Comparison of ENCODE assay signal across 8 cellular contexts in genomic region chr19:19385900-19386339, GRCh38. TPM values are rescaled to one million over a fixed set of nuclear protein-coding genes. Genes with fewer than 3 reads are reported as not detected.
A peak's percentile ranks its signal among the peaks of the same experiment; 100 is the strongest.
DNase-seq lines count a peak whose midpoint lies in the region; ATAC-seq and TF ChIP-seq lines count a peak whose summit lies in the region.

No MANE protein-coding gene starts in this region.

- H3K4me1 ChIP-seq in SK-N-SH (ENCODE audit: control insufficient read depth in 1 of 2, insufficient read depth in 2 of 2, low read depth in 1 of 2, low read length in 1 of 2) (peaks cover 0 to 15% of the 10 kb centered on the region in 2 experiments; a peak in 1 of 4 replicates), esophagus (ENCODE audit: control insufficient read depth in 2 of 2, insufficient read depth in 2 of 2, low read length in 1 of 2) (peaks cover 0 to 3% of the 10 kb centered on the region in 2 donors), parathyroid adenoma (peaks cover 24% of the 10 kb centered on the region)

- peak overlapping the region; percentile 51 to 80 for H3K27ac ChIP-seq in SK-N-SH (ENCODE audit: low read depth in 2 of 2, low read length in 1 of 2)
- peak overlapping the region; percentile 82 to 94 for H3K27ac ChIP-seq in esophagus (ENCODE audit: low read depth in 2 of 2, low read length in 1 of 2)
- peak overlapping the region; percentile 48 for H3K27ac ChIP-seq in parathyroid adenoma

- H3K27me3 ChIP-seq in SK-N-SH (ENCODE audit: insufficient read depth) (no peaks in the 10 kb centered on the region), esophagus (ENCODE audit: control insufficient read depth in 1 of 2, insufficient read depth in 2 of 2, low read length in 2 of 2) (no peaks in the 10 kb centered on the region), parathyroid adenoma (ENCODE audit: control insufficient read depth, insufficient read depth, low read length) (no peaks in the 10 kb centered on the region)

- CTCF ChIA-PET in SK-N-SH (lab: Yijun Ruan, JAX) = interaction anchor here (0.8 to 1.3 kb wide), 3 partner anchors 24 to 105 kb away, joined by 4 read pairs; no protein-coding TSS in a partner anchor

- ATAC-seq in SK-N-SH treated with all-trans-retinoic acid at 6 μM for 48 hours (no peak), HG03442 (IDR thresholded peaks at IDR 0.05; ENCODE audit: unreplicated experiment) (peak; percentile 11)

- no peaks in the 10 kb centered on the region for H4K20me1 ChIP-seq in SK-N-SH (ENCODE audit: insufficient read depth)

- 0% methylated on average over 10 of the region's 59 CpGs for WGBS in SK-N-SH (ENCODE audit: low lambda C conversion rate)
- 0 to 1% methylated on average over 36 to 59 of the region's 59 CpGs for WGBS in esophagus, 2 donors

- no peak for TF ChIP-seq RAD21 in SK-N-SH (IDR thresholded peaks at IDR 0.05; ENCODE audit: low read length)

- peaks cover 49% of the 10 kb centered on the region for H3K79me2 ChIP-seq in SK-N-SH (ENCODE audit: insufficient read depth)
- peaks cover 18% of the 10 kb centered on the region for H3K79me2 ChIP-seq in parathyroid adenoma

- peak overlapping the region; percentile 97 for H3K9ac ChIP-seq in SK-N-SH
- peak overlapping the region; percentile 64 for H3K9ac ChIP-seq in parathyroid adenoma

- no peaks in the 10 kb centered on the region for H3K36me3 ChIP-seq in SK-N-SH (replicated peaks in 1 of 2; ENCODE audit: control insufficient read depth in 1 of 2, insufficient read depth in 2 of 2, low read length in 1 of 2)
- H3K36me3 ChIP-seq in esophagus (ENCODE audit: control insufficient read depth in 2 of 2, insufficient read depth in 2 of 2, low read length in 1 of 2) = no peaks in the 10 kb centered on the region
- no peaks in the 10 kb centered on the region for H3K36me3 ChIP-seq in parathyroid adenoma (ENCODE audit: control insufficient read depth, insufficient read depth, low read length)

- POLR2A ChIA-PET in SK-N-SH (lab: Yijun Ruan, JAX) = interaction anchor here (0.6 kb wide), 1 partner anchor 19 kb away, joined by 3 read pairs; the partner anchor contains the start of gene GATAD2A

- TF ChIP-seq CTCF in SK-N-SH (IDR thresholded peaks at IDR 0.05) (no peak), parathyroid adenoma (IDR thresholded peaks at IDR 0.05) (no peak)

- peaks cover 5% of the 10 kb centered on the region for H3F3A ChIP-seq in SK-N-SH (replicated peaks; ENCODE audit: insufficient read depth)

- H2AFZ ChIP-seq in SK-N-SH (ENCODE audit: low read depth) = peak overlapping the region; percentile 51; the same call in 1 of the 2 replicates
- H2AFZ ChIP-seq in parathyroid adenoma = peak overlapping the region; percentile 43

- no peak for TF ChIP-seq EP300 in SK-N-SH (IDR thresholded peaks at IDR 0.05; ENCODE audit: borderline replicate concordance in 1 of 2, low read depth in 1 of 2, low read length in 1 of 2)

- H3K4me3 ChIP-seq in SK-N-SH (ENCODE audit: low read depth in 2 of 2, low read length in 1 of 2) (peak overlapping the region; percentile 77 to 88), esophagus (ENCODE audit: low read depth in 1 of 2, low read length in 2 of 2) (peak overlapping the region; percentile 57 to 83), parathyroid adenoma (ENCODE audit: low read depth, low read length) (peak overlapping the region; percentile 81)

- no peak for DNase-seq in SK-N-SH
- peak; percentile 30 to 33 for DNase-seq in activated CD4-positive, alpha-beta T cell treated with anti-CD3 and anti-CD28 coated beads for 24 hours (ENCODE audit: low read depth in 2 of 2)
- no peak for DNase-seq in NCI-H1694 (lab: John Stamatoyannopoulos, UW)
- no peak for DNase-seq in CD1c-positive myeloid dendritic cell (ENCODE audit: extremely low spot score)

- no peaks in the 10 kb centered on the region for H3K9me3 ChIP-seq in SK-N-SH
- H3K9me3 ChIP-seq in esophagus (ENCODE audit: control insufficient read depth in 2 of 2, insufficient read depth in 1 of 2, low read depth in 1 of 2, low read length in 1 of 2) = no peaks in the 10 kb centered on the region
- no peaks in the 10 kb centered on the region for H3K9me3 ChIP-seq in parathyroid adenoma (ENCODE audit: control insufficient read depth, low read length)

- peak overlapping the region; percentile 99 for H3K4me2 ChIP-seq in SK-N-SH
- peak overlapping the region; percentile 96 for H3K4me2 ChIP-seq in parathyroid adenoma (ENCODE audit: low read length)

- H3K9me2 ChIP-seq in SK-N-SH = no peaks in the 10 kb centered on the region

TF ChIP-seq in SK-N-SH, 30 proteins besides CTCF, POLR2A, EP300 and RAD21:
- TF ChIP-seq NRF1 (IDR thresholded peaks at IDR 0.05; ENCODE audit: low read depth, low read length) (peak; percentile 64), SIN3A (IDR thresholded peaks at IDR 0.05; ENCODE audit: borderline replicate concordance, low read depth, low read length) (peak; percentile 7; the same call in 1 of the 2 replicates), USF1 (IDR thresholded peaks at IDR 0.05; ENCODE audit: borderline replicate concordance, low read depth) (no peak)
TF ChIP-seq in SK-N-SH: peak in this region for 2.

TF ChIP-seq in SK-N-SH treated with all-trans-retinoic acid at 6 μM for 48 hours, 23 proteins besides CTCF, POLR2A, EP300 and RAD21:
- TF ChIP-seq RARB (CRISPR knock-in tag; IDR thresholded peaks at IDR 0.05) (no peak), CSRNP3 (CRISPR knock-in tag; IDR thresholded peaks at IDR 0.05) (no peak), BACH2 (CRISPR knock-in tag; IDR thresholded peaks at IDR 0.05; ENCODE audit: borderline replicate concordance) (no peak), ISL1 (CRISPR knock-in tag; IDR thresholded peaks at IDR 0.05) (no peak), ZC3H10 (CRISPR knock-in tag; IDR thresholded peaks at IDR 0.05) (no peak), ARNTL (CRISPR knock-in tag; IDR thresholded peaks at IDR 0.05; ENCODE audit: borderline replicate concordance, low read depth) (no peak), ZNF565 (CRISPR knock-in tag; conservative IDR thresholded peaks at IDR 0.05; ENCODE audit: low read depth) (no peak), PATZ1 (CRISPR knock-in tag; IDR thresholded peaks at IDR 0.05; ENCODE audit: borderline replicate concordance) (no peak), ZNF8 (CRISPR knock-in tag; IDR thresholded peaks at IDR 0.05) (no peak), ZFP3 (CRISPR knock-in tag; IDR thresholded peaks at IDR 0.05) (no peak), GLIS3 (CRISPR knock-in tag; IDR thresholded peaks at IDR 0.05) (no peak), TCF4 (CRISPR knock-in tag; IDR thresholded peaks at IDR 0.05; ENCODE audit: borderline replicate concordance) (no peak)

RNA-seq across cellular contexts. Expression of gene GATAD2A, which starts 19.6 kb away (rescaled TPM):
- 28.0 and 36.6 TPM in 2 replicates for polyA plus RNA-seq in SK-N-SH (2012; rRNA removed)
- 37.5 and 38.1 TPM in 2 replicates for polyA plus RNA-seq in SK-N-SH (2012; cell fraction: cytosol; rRNA removed)
- polyA plus RNA-seq in SK-N-SH (2012; cell fraction: nucleus; rRNA removed) = 22.9 and 35.5 TPM in 2 replicates
- polyA plus RNA-seq in esophagus = 10 to 100 TPM; 13.9 to 21.0 TPM

Comparison
In these comparisons a context has a peak if more than half of its experiments do, and no peak if none do; other contexts are left out.
1. DNase-seq: peak in activated CD4-positive, alpha-beta T cell treated with anti-CD3 and anti-CD28 coated beads for 24 hours (2 of 2); none in SK-N-SH (single experiment), NCI-H1694 (single experiment) and CD1c-positive myeloid dendritic cell (single experiment).
2. Peak in every context shown above with its lines, with median percentiles within 50 percentile points of each other: H3K27ac ChIP-seq and H3K4me3 ChIP-seq.